In the genomic region with DNA sequence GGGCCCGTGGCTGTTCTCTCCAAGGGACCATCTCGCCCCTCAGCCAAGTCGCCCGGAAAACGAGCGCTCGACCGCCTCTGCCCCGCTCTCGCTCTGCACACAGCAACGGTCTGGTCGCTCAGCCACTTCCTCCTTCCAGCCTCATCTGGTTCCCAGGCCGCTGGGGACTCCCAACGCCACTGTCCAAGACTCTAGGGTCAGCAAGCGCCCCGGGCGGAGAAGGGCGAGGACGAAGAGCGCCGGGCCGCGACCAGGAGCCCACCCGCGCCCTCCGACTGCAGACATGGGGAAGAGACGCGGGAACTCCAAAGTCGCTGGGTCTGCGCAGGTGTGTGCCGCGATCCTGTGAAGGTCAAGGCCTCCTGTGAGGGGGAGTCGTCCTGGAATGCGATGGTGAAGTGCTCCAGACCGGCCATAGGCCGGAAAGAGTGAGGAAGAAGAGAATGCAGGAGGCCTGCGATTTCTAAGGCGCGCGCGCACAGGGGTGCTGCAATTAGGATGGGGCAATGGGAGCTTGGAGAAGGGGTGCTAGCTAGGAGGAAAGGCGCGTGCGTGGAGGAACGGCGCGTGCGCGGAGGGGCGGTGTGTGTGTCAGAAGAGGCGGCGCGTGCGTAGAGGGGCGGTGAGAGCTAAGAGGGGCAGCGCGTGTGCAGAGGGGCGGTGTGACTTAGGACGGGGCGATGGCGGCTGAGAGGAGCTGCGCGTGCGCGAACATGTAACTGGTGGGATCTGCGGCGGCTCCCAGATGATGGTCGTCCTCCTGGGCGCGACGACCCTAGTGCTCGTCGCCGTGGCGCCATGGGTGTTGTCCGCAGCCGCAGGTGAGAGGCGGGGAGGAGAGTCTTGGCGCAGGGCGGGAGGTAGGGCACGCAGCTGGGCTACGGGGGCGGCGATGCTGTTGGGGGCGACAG, we compare ENCODE assay signal across 8 cellular contexts. TPM values are rescaled to one million over a fixed set of nuclear protein-coding genes. Genes with fewer than 3 reads are reported as not detected.
DNase-seq lines count a peak whose midpoint lies in the region; ATAC-seq and TF ChIP-seq lines count a peak whose summit lies in the region.

A gene (plus strand): TSS at position 660 of the 911 bp plus-strand sequence. CDS start 86 bp downstream, at position 746.

- H3K27me3 ChIP-seq in CD4-positive, CD25-positive, alpha-beta regulatory T cell (ENCODE audit: control insufficient read depth, insufficient read depth, low read length), result no peaks in the 10 kb centered on the region
- H3K27me3 ChIP-seq in duodenal mucosa (ENCODE audit: control insufficient read depth in 1 of 2, insufficient read depth in 2 of 2, low read length in 2 of 2), result no peaks in the 10 kb centered on the region

- TF ChIP-seq POLR2A in lower leg skin (IDR thresholded peaks at IDR 0.05), result peak in 1 of 2 donors; percentile 14

- H3K36me3 ChIP-seq in CD4-positive, CD25-positive, alpha-beta regulatory T cell (ENCODE audit: control insufficient read depth, insufficient read depth, low read length), result no peaks in the 10 kb centered on the region
- H3K36me3 ChIP-seq in duodenal mucosa (ENCODE audit: control insufficient read depth in 1 of 2, insufficient read depth in 2 of 2, low read length in 2 of 2), result no peaks in the 10 kb centered on the region

- WGBS in lower leg skin, 2 donors, result 1% methylated on average over 67 to 84 of the region's 85 CpGs

- H3K27ac Mint-ChIP-seq in CD4-positive, CD25-positive, alpha-beta regulatory T cell, result no peak within 1 kb of the TSS

- intact Hi-C loops in lower leg skin (cut with DNase I; ENCODE audit: low total_unique reads), result no loop called here

- peaks cover 0 to 32% (median 25%) of the 10 kb centered on the region in 4 donors for H3K4me1 Mint-ChIP-seq in CD4-positive, CD25-positive, alpha-beta regulatory T cell

- H3K27me3 Mint-ChIP-seq in CD4-positive, CD25-positive, alpha-beta regulatory T cell, result peaks cover 2% of the 10 kb centered on the region

- DNase-seq in CD4-positive, CD25-positive, alpha-beta regulatory T cell, result peak; percentile 98 to 99 (median 98)
- DNase-seq in NCI-H774 (lab: John Stamatoyannopoulos, UW) (peak; percentile 95), lower leg skin (ENCODE audit: low spot score in 2 of 2) (peak; percentile 98 to 100)
- peak; percentile 99 for DNase-seq in activated CD4-positive, alpha-beta T cell treated with anti-CD3 and anti-CD28 coated beads, Interleukin-2, amount 50 U/mL, for 48 hours
- peak; percentile 97 to 99 for DNase-seq in stimulated activated CD4-positive, alpha-beta T cell treated with anti-CD3 and anti-CD28 coated beads, Interleukin-4, amount 100 ng/mL, for 48 hours (ENCODE audit: low read depth in 2 of 2)

- peak within 1 kb of the TSS; percentile 96 to 98 for H3K9ac ChIP-seq in duodenal mucosa (ENCODE audit: low read depth in 1 of 2, low read length in 2 of 2)

- H3K27ac ChIP-seq in CD4-positive, CD25-positive, alpha-beta regulatory T cell (ENCODE audit: insufficient read depth, low read length, poor library complexity, severe bottlenecking), result peak within 1 kb of the TSS; percentile 94
- peak within 1 kb of the TSS; percentile 100 for H3K27ac ChIP-seq in duodenal mucosa (ENCODE audit: low read depth, low read length)

- peaks cover 0 to 3% (median 0%) of the 10 kb centered on the region in 7 donors for H3K9me3 Mint-ChIP-seq in CD4-positive, CD25-positive, alpha-beta regulatory T cell

- no peaks in the 10 kb centered on the region for H3K9me3 ChIP-seq in CD4-positive, CD25-positive, alpha-beta regulatory T cell (ENCODE audit: control insufficient read depth in 2 of 2, low read length in 2 of 2)
- no peaks in the 10 kb centered on the region for H3K9me3 ChIP-seq in duodenal mucosa (ENCODE audit: control insufficient read depth in 1 of 2, low read length in 2 of 2)

- H3K36me3 Mint-ChIP-seq in CD4-positive, CD25-positive, alpha-beta regulatory T cell, result no peaks in the 10 kb centered on the region

- peak; percentile 87 to 91 for ATAC-seq in CD4-positive, CD25-positive, alpha-beta regulatory T cell (ENCODE audit: low read depth in 2 of 2)
- ATAC-seq in GM19438 (IDR thresholded peaks at IDR 0.05; ENCODE audit: low read depth, unreplicated experiment) (peak; percentile 83), HG03571 (IDR thresholded peaks at IDR 0.05; ENCODE audit: unreplicated experiment) (peak; percentile 70)

- peak within 1 kb of the TSS; percentile 89 for H3K4me3 ChIP-seq in CD4-positive, CD25-positive, alpha-beta regulatory T cell (ENCODE audit: low read depth, low read length)
- H3K4me3 ChIP-seq in duodenal mucosa (ENCODE audit: low read depth in 1 of 2, low read length in 2 of 2), result peak within 1 kb of the TSS; percentile 93 to 98
- H3K4me3 ChIP-seq in lower leg skin (ENCODE audit: low read depth, poor library complexity, severe bottlenecking), result peak within 1 kb of the TSS; percentile 92

- peak in 1 of 3 donors; percentile 4 for TF ChIP-seq CTCF in lower leg skin (IDR thresholded peaks at IDR 0.05)

- H3K4me1 ChIP-seq in CD4-positive, CD25-positive, alpha-beta regulatory T cell (ENCODE audit: control insufficient read depth, insufficient read depth, low read length, poor library complexity, severe bottlenecking), result peaks cover 40% of the 10 kb centered on the region
- peaks cover 14 to 20% of the 10 kb centered on the region in 2 donors for H3K4me1 ChIP-seq in duodenal mucosa (ENCODE audit: control insufficient read depth in 1 of 2, insufficient read depth in 2 of 2, low read length in 2 of 2)

- no peak within 1 kb of the TSS for H3K4me3 Mint-ChIP-seq in CD4-positive, CD25-positive, alpha-beta regulatory T cell

RNA-seq across cellular contexts. Expression of the gene that starts here (rescaled TPM):
- 23.9 TPM for total RNA-seq in CD4-positive, CD25-positive, alpha-beta regulatory T cell
- 10 to 100 TPM; 61.7 to 93.8 (median 68.4) TPM for polyA plus RNA-seq in CD4-positive, CD25-positive, alpha-beta regulatory T cell
- total RNA-seq in lower leg skin, result 10 to 100 TPM; 17.0 to 19.4 (median 19.0) TPM

Comparison
In these comparisons a context has a peak if more than half of its experiments do, and no peak if none do; other contexts are left out.
1. Peak in every context shown above with its lines: DNase-seq, ATAC-seq, H3K4me3 ChIP-seq and H3K27ac ChIP-seq.